8 cellular contexts compared by ENCODE assay signal in genomic region chr17:30291571-30292489, GRCh38. TPM values are rescaled to one million over a fixed set of nuclear protein-coding genes. Genes with fewer than 3 reads are reported as not detected.
A peak's percentile ranks its signal among the peaks of the same experiment; 100 is the strongest.
DNase-seq lines count a peak whose midpoint lies in the region; ATAC-seq lines count a peak whose summit lies in the region.

A gene with protein sequence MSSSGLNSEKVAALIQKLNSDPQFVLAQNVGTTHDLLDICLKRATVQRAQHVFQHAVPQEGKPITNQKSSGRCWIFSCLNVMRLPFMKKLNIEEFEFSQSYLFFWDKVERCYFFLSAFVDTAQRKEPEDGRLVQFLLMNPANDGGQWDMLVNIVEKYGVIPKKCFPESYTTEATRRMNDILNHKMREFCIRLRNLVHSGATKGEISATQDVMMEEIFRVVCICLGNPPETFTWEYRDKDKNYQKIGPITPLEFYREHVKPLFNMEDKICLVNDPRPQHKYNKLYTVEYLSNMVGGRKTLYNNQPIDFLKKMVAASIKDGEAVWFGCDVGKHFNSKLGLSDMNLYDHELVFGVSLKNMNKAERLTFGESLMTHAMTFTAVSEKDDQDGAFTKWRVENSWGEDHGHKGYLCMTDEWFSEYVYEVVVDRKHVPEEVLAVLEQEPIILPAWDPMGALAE (minus strand): TSS chr17:30291944. CDS start chr17:30291819, 125 bp downstream.

- H3K4me3 ChIP-seq in endocrine pancreas (ENCODE audit: control insufficient read depth, insufficient read depth, low read length), result peak within 1 kb of the TSS; percentile 84
- peak within 1 kb of the TSS; percentile 68 for H3K4me3 ChIP-seq in mesendoderm (ENCODE audit: low read length)

- H2BK120ac ChIP-seq in mesendoderm (ENCODE audit: low read depth, low read length), result no peak within 1 kb of the TSS

- WGBS in mesendoderm (ENCODE audit: extremely low coverage, insufficient coverage, low lambda C conversion rate), result no CpG with 5 or more reads among the region's 99 CpGs

- H3K36me3 ChIP-seq in endocrine pancreas (ENCODE audit: control insufficient read depth, insufficient read depth, low read length) (no peaks in the 10 kb centered on the region), mesendoderm (ENCODE audit: control insufficient read depth, insufficient read depth, low read length) (peaks cover 3% of the 10 kb centered on the region)

- peak; percentile 85 for ATAC-seq in GM18868 (IDR thresholded peaks at IDR 0.05; ENCODE audit: unreplicated experiment)
- peak; percentile 66 for ATAC-seq in HG03139 (IDR thresholded peaks at IDR 0.05; ENCODE audit: unreplicated experiment)

- peak within 1 kb of the TSS; percentile 84 for H4K5ac ChIP-seq in mesendoderm (ENCODE audit: low read length)

- H4K8ac ChIP-seq in mesendoderm (ENCODE audit: low read depth, low read length), result peak within 1 kb of the TSS; percentile 69

- H3K23ac ChIP-seq in mesendoderm (ENCODE audit: low read length), result peak within 1 kb of the TSS; percentile 66

- peak within 1 kb of the TSS; percentile 60 for H3K27ac ChIP-seq in mesendoderm (ENCODE audit: low read depth, low read length)

- peak within 1 kb of the TSS; percentile 82 for H2BK5ac ChIP-seq in mesendoderm (ENCODE audit: low read length)

- H3K18ac ChIP-seq in mesendoderm (ENCODE audit: low read length), result peak within 1 kb of the TSS; percentile 93

- peak within 1 kb of the TSS; percentile 77 for H3K4me2 ChIP-seq in mesendoderm (ENCODE audit: low read length)

- H3K9ac ChIP-seq in endocrine pancreas (ENCODE audit: control insufficient read depth, insufficient read depth, low read length) (peak within 1 kb of the TSS; percentile 90), mesendoderm (ENCODE audit: low read length) (peak within 1 kb of the TSS; percentile 87)

- H3K4me1 ChIP-seq in endocrine pancreas (ENCODE audit: control insufficient read depth, insufficient read depth, low read length), result peaks cover 11% of the 10 kb centered on the region
- peaks cover 5% of the 10 kb centered on the region for H3K4me1 ChIP-seq in mesendoderm (ENCODE audit: control insufficient read depth, low read depth, low read length)

- H3K56ac ChIP-seq in mesendoderm (ENCODE audit: low read length), result peak within 1 kb of the TSS; percentile 94

- H3K27me3 ChIP-seq in endocrine pancreas (ENCODE audit: control insufficient read depth, insufficient read depth, low read length) (no peaks in the 10 kb centered on the region), mesendoderm (ENCODE audit: insufficient read depth, low read length, poor library complexity) (no peaks in the 10 kb centered on the region)

- H2BK15ac ChIP-seq in mesendoderm (replicated peaks; ENCODE audit: low read depth), result no peak within 1 kb of the TSS

- H3K79me2 ChIP-seq in mesendoderm (ENCODE audit: control insufficient read depth, insufficient read depth, low read length), result peaks cover 9% of the 10 kb centered on the region

- H3K4ac ChIP-seq in mesendoderm (ENCODE audit: low read depth, low read length), result peak within 1 kb of the TSS; percentile 46

- DNase-seq in AG08396 (ENCODE audit: low spot score) (peak; percentile 96), NCI-H82 (lab: John Stamatoyannopoulos, UW) (peak; percentile 97), mesendoderm (peak; percentile 92)
- DNase-seq in activated CD8-positive, alpha-beta memory T cell treated with anti-CD3 and anti-CD28 coated beads for 48 hours (ENCODE audit: low read depth in 2 of 3, low spot score in 2 of 3), result peak; percentile 65 to 76 (median 74)
- peak; percentile 81 for DNase-seq in stimulated activated CD8-positive, alpha-beta memory T cell treated with anti-CD3 and anti-CD28 coated beads, Interleukin-12 subunit alpha, Interleukin-12 subunit beta, amount 100 ng/mL, for 4 hours (ENCODE audit: low read depth)

- H2AK5ac ChIP-seq in mesendoderm (ENCODE audit: low read length), result no peak within 1 kb of the TSS

- H3K9me3 ChIP-seq in endocrine pancreas (ENCODE audit: control insufficient read depth, low read length), result no peaks in the 10 kb centered on the region

- peaks cover 6% of the 10 kb centered on the region for H3K79me1 ChIP-seq in mesendoderm (ENCODE audit: low read length)

RNA-seq across cellular contexts. Expression of the gene that starts here (rescaled TPM):
- polyA plus RNA-seq in mesendoderm (2013, experiment 1 of 2), result 55.5 TPM
- polyA plus RNA-seq in mesendoderm (2013, experiment 2 of 2), result 54.7 TPM

Comparison
In these comparisons a context has a peak if more than half of its experiments do, and no peak if none do; other contexts are left out.
1. Peak in every context shown above with its lines: DNase-seq, ATAC-seq, H3K4me3 ChIP-seq and H3K27ac ChIP-seq.